ENCODE assay signal across 8 cellular contexts in the genomic region with DNA sequence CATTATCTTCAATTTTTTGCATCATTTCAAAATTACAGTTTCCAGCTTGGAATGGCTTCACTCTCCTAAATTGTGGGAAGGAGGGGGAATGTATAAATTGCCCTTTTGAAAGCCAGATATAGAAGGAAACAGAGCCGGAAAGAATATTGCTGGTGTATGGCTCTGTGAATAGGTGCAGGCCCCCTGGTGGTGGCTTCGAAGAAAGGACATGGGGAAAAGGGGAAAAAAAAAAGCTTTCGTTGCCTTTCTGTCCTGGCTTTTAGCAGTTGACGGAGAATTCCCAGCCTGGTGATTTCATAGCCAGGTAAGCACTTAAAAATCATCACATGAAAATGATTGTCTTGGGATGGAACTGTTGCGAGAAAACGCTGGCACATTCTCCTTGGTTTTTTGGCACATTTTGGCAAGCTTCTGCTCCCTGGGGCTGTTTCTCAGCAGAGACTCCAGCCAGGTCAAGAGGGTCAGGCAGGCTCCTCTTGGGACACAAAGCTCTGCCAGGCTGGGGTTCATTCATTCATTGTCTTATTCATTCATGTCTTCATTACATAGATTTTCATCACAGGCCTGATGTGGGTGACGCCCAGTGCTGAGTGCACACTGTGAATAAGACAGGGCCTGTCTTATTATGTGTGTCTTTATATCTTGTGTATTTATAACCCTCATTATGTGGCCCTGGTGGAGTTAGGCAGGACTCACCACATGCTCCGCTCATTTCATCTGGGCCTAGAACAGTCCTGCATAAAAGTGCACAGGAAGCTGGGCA.
DNase-seq lines count a peak whose midpoint lies in the region; ATAC-seq and TF ChIP-seq lines count a peak whose summit lies in the region.

No MANE protein-coding gene starts in this region.

- DNase-seq in Daoy (ENCODE audit: low read depth) (peak; percentile 76), brain microvascular endothelial cell (peak; percentile 48), iris pigment epithelial cell (ENCODE audit: low read depth) (peak; percentile 79), smooth muscle cell of the brain vasculature (ENCODE audit: low read depth, low spot score) (peak; percentile 39)

- ATAC-seq in GM19395 (IDR thresholded peaks at IDR 0.05; ENCODE audit: unreplicated experiment) (no peak), GM18870 (IDR thresholded peaks at IDR 0.05; ENCODE audit: unreplicated experiment) (no peak)

- TF ChIP-seq EP300 in Ishikawa (IDR thresholded peaks at IDR 0.05; ENCODE audit: borderline replicate concordance) = no peak

- H3K36me3 ChIP-seq in brain microvascular endothelial cell (replicated peaks) = no peaks in the 10 kb centered on the region

- no peak overlapping the region for H3K27ac ChIP-seq in brain microvascular endothelial cell

- no peak overlapping the region for H3K4me3 ChIP-seq in brain microvascular endothelial cell (ENCODE audit: low read depth, low read length)

- in situ Hi-C loops in brain microvascular endothelial cell (cut with HindIII; ENCODE audit: low pct_ligation_motif_present, low sequenced_read_pairs) = no loop called here

- peak; percentile 91 for TF ChIP-seq CTCF in brain microvascular endothelial cell (IDR thresholded peaks at IDR 0.05; ENCODE audit: low read depth, low read length, missing control alignments)

- H3K27me3 ChIP-seq in brain microvascular endothelial cell (replicated peaks) = no peaks in the 10 kb centered on the region

- peak; percentile 61 for TF ChIP-seq RAD21 in Ishikawa (IDR thresholded peaks at IDR 0.05; ENCODE audit: low read depth)

TF ChIP-seq in Ishikawa, 13 proteins besides CTCF, POLR2A, EP300 and RAD21:
- TF ChIP-seq, protein P1, sequence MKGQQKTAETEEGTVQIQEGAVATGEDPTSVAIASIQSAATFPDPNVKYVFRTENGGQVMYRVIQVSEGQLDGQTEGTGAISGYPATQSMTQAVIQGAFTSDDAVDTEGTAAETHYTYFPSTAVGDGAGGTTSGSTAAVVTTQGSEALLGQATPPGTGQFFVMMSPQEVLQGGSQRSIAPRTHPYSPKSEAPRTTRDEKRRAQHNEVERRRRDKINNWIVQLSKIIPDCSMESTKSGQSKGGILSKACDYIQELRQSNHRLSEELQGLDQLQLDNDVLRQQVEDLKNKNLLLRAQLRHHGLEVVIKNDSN (IDR thresholded peaks at IDR 0.05) = no peak
- no peak for TF ChIP-seq TEAD4 (IDR thresholded peaks at IDR 0.05)
- TF ChIP-seq YY1 (IDR thresholded peaks at IDR 0.05; ENCODE audit: low read depth) = no peak
- no peak for TF ChIP-seq ZBTB7A (IDR thresholded peaks at IDR 0.05; ENCODE audit: low read depth)
- no peak for TF ChIP-seq CREB1 (IDR thresholded peaks at IDR 0.05; ENCODE audit: low read depth)
- TF ChIP-seq TAF1 (IDR thresholded peaks at IDR 0.05; ENCODE audit: low read depth) = no peak
- no peak for TF ChIP-seq FOXM1 (IDR thresholded peaks at IDR 0.05; ENCODE audit: borderline replicate concordance, low read depth)
- TF ChIP-seq CEBPB (IDR thresholded peaks at IDR 0.05) = no peak
- TF ChIP-seq TCF12 (IDR thresholded peaks at IDR 0.05; ENCODE audit: low read depth) = no peak
- no peak for TF ChIP-seq NFIC (IDR thresholded peaks at IDR 0.05)

TF ChIP-seq in PFSK-1, 5 proteins besides CTCF, POLR2A, EP300 and RAD21:
- peak; percentile 33; the same call in 1 of the 2 replicates for TF ChIP-seq TAF1 (IDR thresholded peaks at IDR 0.05; ENCODE audit: borderline replicate concordance, insufficient read depth, low read length)
- no peak for TF ChIP-seq FOXP2 (optimal IDR thresholded peaks at IDR 0.05; ENCODE audit: borderline replicate concordance, extremely low read depth, extremely low read length, insufficient read depth)
- peak; percentile 47; the same call in 1 of the 2 replicates for TF ChIP-seq SIN3A (IDR thresholded peaks at IDR 0.05; ENCODE audit: borderline replicate concordance, insufficient read depth, low read length)
- TF ChIP-seq, protein P2, sequence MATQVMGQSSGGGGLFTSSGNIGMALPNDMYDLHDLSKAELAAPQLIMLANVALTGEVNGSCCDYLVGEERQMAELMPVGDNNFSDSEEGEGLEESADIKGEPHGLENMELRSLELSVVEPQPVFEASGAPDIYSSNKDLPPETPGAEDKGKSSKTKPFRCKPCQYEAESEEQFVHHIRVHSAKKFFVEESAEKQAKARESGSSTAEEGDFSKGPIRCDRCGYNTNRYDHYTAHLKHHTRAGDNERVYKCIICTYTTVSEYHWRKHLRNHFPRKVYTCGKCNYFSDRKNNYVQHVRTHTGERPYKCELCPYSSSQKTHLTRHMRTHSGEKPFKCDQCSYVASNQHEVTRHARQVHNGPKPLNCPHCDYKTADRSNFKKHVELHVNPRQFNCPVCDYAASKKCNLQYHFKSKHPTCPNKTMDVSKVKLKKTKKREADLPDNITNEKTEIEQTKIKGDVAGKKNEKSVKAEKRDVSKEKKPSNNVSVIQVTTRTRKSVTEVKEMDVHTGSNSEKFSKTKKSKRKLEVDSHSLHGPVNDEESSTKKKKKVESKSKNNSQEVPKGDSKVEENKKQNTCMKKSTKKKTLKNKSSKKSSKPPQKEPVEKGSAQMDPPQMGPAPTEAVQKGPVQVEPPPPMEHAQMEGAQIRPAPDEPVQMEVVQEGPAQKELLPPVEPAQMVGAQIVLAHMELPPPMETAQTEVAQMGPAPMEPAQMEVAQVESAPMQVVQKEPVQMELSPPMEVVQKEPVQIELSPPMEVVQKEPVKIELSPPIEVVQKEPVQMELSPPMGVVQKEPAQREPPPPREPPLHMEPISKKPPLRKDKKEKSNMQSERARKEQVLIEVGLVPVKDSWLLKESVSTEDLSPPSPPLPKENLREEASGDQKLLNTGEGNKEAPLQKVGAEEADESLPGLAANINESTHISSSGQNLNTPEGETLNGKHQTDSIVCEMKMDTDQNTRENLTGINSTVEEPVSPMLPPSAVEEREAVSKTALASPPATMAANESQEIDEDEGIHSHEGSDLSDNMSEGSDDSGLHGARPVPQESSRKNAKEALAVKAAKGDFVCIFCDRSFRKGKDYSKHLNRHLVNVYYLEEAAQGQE (IDR thresholded peaks at IDR 0.05; ENCODE audit: insufficient read depth in 1 of 2, low read depth in 2 of 2, low read length in 2 of 2) = no peak
- 0 out of 2 replicates have a peak, but pooled peaks have one; percentile 11 for TF ChIP-seq POLR2AphosphoS5 (IDR thresholded peaks at IDR 0.05; ENCODE audit: low read depth, low read length)
